Comparison of ENCODE assay signal across 1 cellular context in the genomic region with DNA sequence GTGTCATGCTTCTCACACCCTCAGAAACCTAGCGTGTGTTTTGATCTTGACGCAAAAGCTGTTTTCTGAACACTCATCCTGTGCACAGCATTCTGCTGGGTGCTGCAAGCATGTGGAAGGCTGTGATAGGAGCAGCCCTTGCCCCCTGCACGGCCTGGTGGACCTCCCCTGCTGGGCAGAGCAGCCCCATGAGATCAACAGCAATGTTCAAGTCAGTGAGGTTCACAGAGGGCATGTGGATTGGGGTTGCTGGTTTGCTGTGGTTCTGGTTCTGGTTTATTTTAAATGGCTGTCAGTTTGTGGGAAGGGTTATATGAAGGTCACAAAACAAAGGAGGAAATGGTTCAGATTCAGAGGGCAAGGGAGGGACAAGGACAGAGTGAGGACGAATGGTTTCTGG.
TF ChIP-seq lines count a peak whose summit lies in the region.

No MANE protein-coding gene starts in this region.

TF ChIP-seq in HepG2, 621 proteins besides CTCF, POLR2A, EP300 and RAD21 (continued from another document):
- TF ChIP-seq, protein P1, sequence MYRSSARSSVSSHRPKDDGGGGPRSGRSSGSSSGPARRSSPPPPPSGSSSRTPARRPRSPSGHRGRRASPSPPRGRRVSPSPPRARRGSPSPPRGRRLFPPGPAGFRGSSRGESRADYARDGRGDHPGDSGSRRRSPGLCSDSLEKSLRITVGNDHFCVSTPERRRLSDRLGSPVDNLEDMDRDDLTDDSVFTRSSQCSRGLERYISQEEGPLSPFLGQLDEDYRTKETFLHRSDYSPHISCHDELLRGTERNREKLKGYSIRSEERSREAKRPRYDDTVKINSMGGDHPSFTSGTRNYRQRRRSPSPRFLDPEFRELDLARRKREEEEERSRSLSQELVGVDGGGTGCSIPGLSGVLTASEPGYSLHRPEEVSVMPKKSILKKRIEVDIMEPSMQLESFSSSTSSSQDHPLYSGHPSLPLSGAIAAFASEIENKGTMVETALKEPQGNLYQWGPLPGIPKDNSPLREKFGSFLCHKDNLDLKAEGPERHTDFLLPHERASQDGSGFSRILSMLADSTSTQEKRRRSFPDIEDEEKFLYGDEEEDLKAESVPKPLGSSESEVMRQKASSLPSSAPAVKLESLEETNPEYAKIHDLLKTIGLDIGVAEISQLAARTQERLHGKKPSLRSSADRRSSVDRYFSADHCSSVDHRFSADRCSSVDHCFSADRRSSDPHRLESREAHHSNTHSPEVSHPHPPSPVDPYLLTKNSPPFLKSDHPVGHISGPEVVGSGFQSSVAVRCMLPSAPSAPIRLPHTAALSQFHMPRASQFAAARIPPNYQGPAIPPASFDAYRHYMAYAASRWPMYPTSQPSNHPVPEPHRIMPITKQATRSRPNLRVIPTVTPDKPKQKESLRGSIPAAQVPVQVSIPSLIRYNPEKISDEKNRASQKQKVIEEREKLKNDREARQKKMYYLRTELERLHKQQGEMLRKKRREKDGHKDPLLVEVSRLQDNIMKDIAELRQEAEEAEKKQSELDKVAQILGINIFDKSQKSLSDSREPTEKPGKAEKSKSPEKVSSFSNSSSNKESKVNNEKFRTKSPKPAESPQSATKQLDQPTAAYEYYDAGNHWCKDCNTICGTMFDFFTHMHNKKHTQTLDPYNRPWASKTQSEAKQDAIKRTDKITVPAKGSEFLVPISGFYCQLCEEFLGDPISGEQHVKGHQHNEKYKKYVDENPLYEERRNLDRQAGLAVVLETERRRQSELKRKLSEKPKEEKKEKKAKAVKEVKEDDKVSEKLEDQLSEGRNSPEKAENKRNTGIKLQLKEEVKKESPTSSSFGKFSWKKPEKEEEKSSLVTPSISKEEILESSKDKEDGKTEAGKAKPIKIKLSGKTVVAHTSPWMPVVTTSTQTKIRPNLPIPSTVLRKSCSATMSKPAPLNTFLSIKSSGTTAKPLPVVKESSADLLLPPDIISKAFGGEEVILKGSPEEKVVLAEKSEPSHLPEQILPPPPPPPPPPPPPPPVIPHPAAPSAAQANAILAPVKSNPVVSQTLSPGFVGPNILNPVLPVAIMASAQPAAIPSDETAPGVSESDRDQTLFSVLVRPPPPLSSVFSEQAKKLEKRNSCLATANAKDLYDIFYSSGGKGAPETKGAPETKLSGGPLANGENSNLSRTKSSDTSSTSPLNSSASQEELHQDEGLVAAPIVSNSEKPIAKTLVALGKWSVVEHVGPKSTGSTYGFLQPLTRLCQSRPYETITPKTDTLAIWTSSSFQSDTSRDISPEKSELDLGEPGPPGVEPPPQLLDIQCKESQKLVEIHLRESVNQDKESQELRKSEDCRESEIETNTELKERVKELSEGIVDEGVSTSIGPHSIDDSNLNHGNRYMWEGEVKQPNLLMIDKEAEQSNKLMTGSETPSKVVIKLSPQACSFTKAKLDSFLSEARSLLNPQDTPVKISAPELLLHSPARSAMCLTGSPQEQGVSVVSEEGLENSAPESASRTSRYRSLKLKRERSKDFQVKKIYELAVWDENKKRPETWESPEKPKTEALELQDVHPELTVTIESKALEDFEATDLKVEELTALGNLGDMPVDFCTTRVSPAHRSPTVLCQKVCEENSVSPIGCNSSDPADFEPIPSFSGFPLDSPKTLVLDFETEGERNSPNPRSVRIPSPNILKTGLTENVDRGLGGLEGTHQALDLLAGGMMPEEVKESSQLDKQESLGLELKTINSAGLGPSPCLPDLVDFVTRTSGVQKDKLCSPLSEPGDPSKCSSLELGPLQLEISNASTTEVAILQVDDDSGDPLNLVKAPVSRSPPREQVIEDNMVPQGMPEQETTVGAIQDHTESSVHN (CRISPR knock-in tag; IDR thresholded peaks at IDR 0.05): peak; percentile 39; the same call in 1 of the 2 replicates
- 0 out of 2 replicates have a peak, but pooled peaks have one; percentile 54 for TF ChIP-seq ESRRA (CRISPR knock-in tag; IDR thresholded peaks at IDR 0.05; ENCODE audit: low read depth)
- no peak for TF ChIP-seq RELA (CRISPR knock-in tag; IDR thresholded peaks at IDR 0.05)
- TF ChIP-seq ETV5 (CRISPR knock-in tag; IDR thresholded peaks at IDR 0.05; ENCODE audit: borderline replicate concordance): 0 out of 2 replicates have a peak, but pooled peaks have one; percentile 8
- no peak for TF ChIP-seq TMF1 (CRISPR knock-in tag; IDR thresholded peaks at IDR 0.05; ENCODE audit: low read depth)
- TF ChIP-seq ZNF768 (CRISPR knock-in tag; IDR thresholded peaks at IDR 0.05): 0 out of 2 replicates have a peak, but pooled peaks have one; percentile 19
- TF ChIP-seq TEAD3 (CRISPR knock-in tag; optimal IDR thresholded peaks at IDR 0.05; ENCODE audit: borderline replicate concordance): peak; percentile 17
- no peak for TF ChIP-seq GABPA (IDR thresholded peaks at IDR 0.05; ENCODE audit: low read depth, low read length)
- no peak for TF ChIP-seq GABPA (CRISPR knock-in tag; IDR thresholded peaks at IDR 0.05; ENCODE audit: low read depth)
- 0 out of 2 replicates have a peak, but pooled peaks have one; percentile 42 for TF ChIP-seq ZBTB38 (CRISPR knock-in tag; IDR thresholded peaks at IDR 0.05)
- TF ChIP-seq GLI4 (CRISPR knock-in tag; IDR thresholded peaks at IDR 0.05; ENCODE audit: borderline replicate concordance): no peak
- TF ChIP-seq ZNF253 (CRISPR knock-in tag; IDR thresholded peaks at IDR 0.05; ENCODE audit: borderline replicate concordance): no peak
- TF ChIP-seq, protein P2, sequence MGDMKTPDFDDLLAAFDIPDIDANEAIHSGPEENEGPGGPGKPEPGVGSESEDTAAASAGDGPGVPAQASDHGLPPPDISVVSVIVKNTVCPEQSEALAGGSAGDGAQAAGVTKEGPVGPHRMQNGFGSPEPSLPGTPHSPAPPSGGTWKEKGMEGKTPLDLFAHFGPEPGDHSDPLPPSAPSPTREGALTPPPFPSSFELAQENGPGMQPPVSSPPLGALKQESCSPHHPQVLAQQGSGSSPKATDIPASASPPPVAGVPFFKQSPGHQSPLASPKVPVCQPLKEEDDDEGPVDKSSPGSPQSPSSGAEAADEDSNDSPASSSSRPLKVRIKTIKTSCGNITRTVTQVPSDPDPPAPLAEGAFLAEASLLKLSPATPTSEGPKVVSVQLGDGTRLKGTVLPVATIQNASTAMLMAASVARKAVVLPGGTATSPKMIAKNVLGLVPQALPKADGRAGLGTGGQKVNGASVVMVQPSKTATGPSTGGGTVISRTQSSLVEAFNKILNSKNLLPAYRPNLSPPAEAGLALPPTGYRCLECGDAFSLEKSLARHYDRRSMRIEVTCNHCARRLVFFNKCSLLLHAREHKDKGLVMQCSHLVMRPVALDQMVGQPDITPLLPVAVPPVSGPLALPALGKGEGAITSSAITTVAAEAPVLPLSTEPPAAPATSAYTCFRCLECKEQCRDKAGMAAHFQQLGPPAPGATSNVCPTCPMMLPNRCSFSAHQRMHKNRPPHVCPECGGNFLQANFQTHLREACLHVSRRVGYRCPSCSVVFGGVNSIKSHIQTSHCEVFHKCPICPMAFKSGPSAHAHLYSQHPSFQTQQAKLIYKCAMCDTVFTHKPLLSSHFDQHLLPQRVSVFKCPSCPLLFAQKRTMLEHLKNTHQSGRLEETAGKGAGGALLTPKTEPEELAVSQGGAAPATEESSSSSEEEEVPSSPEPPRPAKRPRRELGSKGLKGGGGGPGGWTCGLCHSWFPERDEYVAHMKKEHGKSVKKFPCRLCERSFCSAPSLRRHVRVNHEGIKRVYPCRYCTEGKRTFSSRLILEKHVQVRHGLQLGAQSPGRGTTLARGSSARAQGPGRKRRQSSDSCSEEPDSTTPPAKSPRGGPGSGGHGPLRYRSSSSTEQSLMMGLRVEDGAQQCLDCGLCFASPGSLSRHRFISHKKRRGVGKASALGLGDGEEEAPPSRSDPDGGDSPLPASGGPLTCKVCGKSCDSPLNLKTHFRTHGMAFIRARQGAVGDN (CRISPR knock-in tag; IDR thresholded peaks at IDR 0.05): peak; percentile 76
- no peak for TF ChIP-seq SSRP1 (CRISPR knock-in tag; IDR thresholded peaks at IDR 0.05)
- TF ChIP-seq, protein P3, sequence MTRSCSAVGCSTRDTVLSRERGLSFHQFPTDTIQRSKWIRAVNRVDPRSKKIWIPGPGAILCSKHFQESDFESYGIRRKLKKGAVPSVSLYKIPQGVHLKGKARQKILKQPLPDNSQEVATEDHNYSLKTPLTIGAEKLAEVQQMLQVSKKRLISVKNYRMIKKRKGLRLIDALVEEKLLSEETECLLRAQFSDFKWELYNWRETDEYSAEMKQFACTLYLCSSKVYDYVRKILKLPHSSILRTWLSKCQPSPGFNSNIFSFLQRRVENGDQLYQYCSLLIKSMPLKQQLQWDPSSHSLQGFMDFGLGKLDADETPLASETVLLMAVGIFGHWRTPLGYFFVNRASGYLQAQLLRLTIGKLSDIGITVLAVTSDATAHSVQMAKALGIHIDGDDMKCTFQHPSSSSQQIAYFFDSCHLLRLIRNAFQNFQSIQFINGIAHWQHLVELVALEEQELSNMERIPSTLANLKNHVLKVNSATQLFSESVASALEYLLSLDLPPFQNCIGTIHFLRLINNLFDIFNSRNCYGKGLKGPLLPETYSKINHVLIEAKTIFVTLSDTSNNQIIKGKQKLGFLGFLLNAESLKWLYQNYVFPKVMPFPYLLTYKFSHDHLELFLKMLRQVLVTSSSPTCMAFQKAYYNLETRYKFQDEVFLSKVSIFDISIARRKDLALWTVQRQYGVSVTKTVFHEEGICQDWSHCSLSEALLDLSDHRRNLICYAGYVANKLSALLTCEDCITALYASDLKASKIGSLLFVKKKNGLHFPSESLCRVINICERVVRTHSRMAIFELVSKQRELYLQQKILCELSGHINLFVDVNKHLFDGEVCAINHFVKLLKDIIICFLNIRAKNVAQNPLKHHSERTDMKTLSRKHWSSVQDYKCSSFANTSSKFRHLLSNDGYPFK (CRISPR knock-in tag; IDR thresholded peaks at IDR 0.05; ENCODE audit: borderline replicate concordance): no peak
